23 cellular contexts compared by ENCODE assay signal in the genomic region with DNA sequence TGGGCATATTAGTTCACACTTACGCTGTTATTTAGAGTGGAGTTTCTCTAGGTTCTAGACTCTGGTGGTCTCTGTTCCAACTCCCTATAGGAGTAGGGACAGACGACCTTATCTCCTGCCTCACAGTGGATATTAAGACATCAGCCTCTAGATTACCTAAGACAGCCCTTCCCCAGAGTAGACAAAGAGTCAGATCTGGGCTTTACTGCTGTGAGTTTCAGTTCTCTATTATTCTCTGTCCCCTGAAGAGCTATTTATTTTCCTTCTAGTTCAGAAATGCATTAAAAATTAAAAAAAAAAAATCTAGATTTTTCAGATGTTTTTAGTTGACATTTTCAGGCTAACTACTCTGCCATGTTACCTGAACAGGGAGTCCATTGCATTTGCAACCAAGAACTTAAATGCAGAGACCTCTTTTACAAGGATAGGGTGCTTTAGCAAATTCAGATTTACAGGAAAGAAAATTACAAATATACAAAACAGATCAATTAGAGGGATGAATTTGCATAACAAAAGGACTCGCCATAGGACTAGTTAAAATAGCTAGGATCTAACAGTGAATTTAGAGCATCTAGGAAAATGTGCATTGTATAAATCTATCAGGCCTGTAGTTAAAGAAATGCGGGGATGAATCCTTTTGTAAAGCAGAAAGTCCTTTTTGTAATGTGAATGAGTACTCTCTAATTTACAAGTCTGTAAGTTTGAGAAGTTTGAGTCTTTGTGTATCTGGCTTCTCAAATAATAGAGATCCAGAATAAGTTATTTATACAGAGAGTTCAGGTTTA.
DNase-seq lines count a peak whose midpoint lies in the region; ATAC-seq, FAIRE-seq and TF ChIP-seq lines count a peak whose summit lies in the region.
"Had no signal": no experiment of that assay in that cellular context is flagged by ENCODE, and none has a peak within 500 bp of the region (broad histone marks: within the 10 kb centered on the region; RNA-seq: fewer than 3 reads in every experiment).

No MANE protein-coding gene starts in this region.

- TF ChIP-seq CTCF in GM23338 (conservative IDR thresholded peaks at IDR 0.05; ENCODE audit: low read depth in 2 of 2), result no peak
- TF ChIP-seq CTCF in H1 (IDR thresholded peaks at IDR 0.05; ENCODE audit: control extremely low read depth in 1 of 3, insufficient read depth in 1 of 3, low read depth in 1 of 3, low read length in 3 of 3), result no peak

- H3K18ac ChIP-seq in H1 (ENCODE audit: extremely low read depth, low read length), result no peak overlapping the region

- H3K4me2 ChIP-seq in GM23338, result peak overlapping the region; percentile 3
- H3K4me2 ChIP-seq in H1 (ENCODE audit: insufficient read depth in 1 of 2, low read depth in 2 of 2, low read length in 2 of 2), result no peak overlapping the region

- no peak overlapping the region for H4K8ac ChIP-seq in H1 (ENCODE audit: extremely low read depth, insufficient read depth, low read length)

- TF ChIP-seq POLR2A in H1 (IDR thresholded peaks at IDR 0.05; ENCODE audit: control extremely low read depth in 1 of 2, low read depth in 2 of 2, low read length in 2 of 2), result no peak

- H3K4me3 ChIP-seq in GM23338, result no peak overlapping the region
- H3K4me3 ChIP-seq in H1 (ENCODE audit: extremely low read depth in 1 of 4, insufficient read depth in 2 of 4, low read depth in 3 of 4, low read length in 4 of 4), result peak overlapping the region in 1 of 4 experiments; percentile 16; a peak in 1 of 8 replicates
- H3K4me3 ChIP-seq: gastroesophageal sphincter had no signal

- no peak overlapping the region for H4K5ac ChIP-seq in H1 (ENCODE audit: insufficient read length, low read depth, low read length)

- POLR2A ChIA-PET in H1 (lab: Charles Lee; ENCODE audit: partially characterized antibody), result no interaction called here

- peaks cover 11% of the 10 kb centered on the region; the same call in 1 of the 2 replicates for H3K9me2 ChIP-seq in GM23338 (ENCODE audit: insufficient read depth)

- H3K27ac ChIP-seq in GM23338 (ENCODE audit: low read depth), result no peak overlapping the region
- no peak overlapping the region for H3K27ac ChIP-seq in H1 (ENCODE audit: low read depth, low read length)
- H3K27ac ChIP-seq: gastroesophageal sphincter had no signal

- ATAC-seq in GM18870 (IDR thresholded peaks at IDR 0.05; ENCODE audit: unreplicated experiment) (peak; percentile 52), GM23338 (peak; percentile 48), HG03469 (IDR thresholded peaks at IDR 0.05; ENCODE audit: unreplicated experiment) (peak; percentile 47), SK-N-SH treated with all-trans-retinoic acid at 6 μM for 48 hours (no peak)
- ATAC-seq in activated CD4-positive, CD25-positive, alpha-beta regulatory T cell treated with anti-CD3 and anti-CD28 coated beads, Interleukin-2, amount 50 U/mL, for 24 hours, result no peak
- ATAC-seq: gastroesophageal sphincter; HCT116; naive thymus-derived CD8-positive, alpha-beta T cell; Right ventricle myocardium inferior; T-helper 17 cell had no signal

- no peak overlapping the region for H4K91ac ChIP-seq in H1 (replicated peaks; ENCODE audit: insufficient read length, low read length)

- no peak for FAIRE-seq in H1 (lab: Jason Lieb, UNC)
- FAIRE-seq: GM12892, urothelium cell line had no signal

- intact Hi-C loops in head of caudate nucleus (cut with DNase I), result no loop called here

- H3K9me3 ChIP-seq in H1 (ENCODE audit: insufficient read depth in 2 of 2, low read depth in 1 of 2, low read length in 1 of 2), result no peaks in the 10 kb centered on the region; a peak in 1 of 4 replicates
- H3K9me3 ChIP-seq: gastroesophageal sphincter had no signal

- H3K36me3 Mint-ChIP-seq in GM23338 (ENCODE audit: low read depth), result peaks cover 32% of the 10 kb centered on the region
- H3K36me3 Mint-ChIP-seq: activated naive CD4-positive, alpha-beta T cell treated with anti-CD3 and anti-CD28 coated beads, Interleukin-2, amount 10 ng/mL, durations not matched to agents 7 days and 5 days; naive thymus-derived CD8-positive, alpha-beta T cell had no signal

- no peak overlapping the region for H2BK120ac ChIP-seq in H1 (replicated peaks; ENCODE audit: low read depth, low read length)

- H3K9ac ChIP-seq in H1 (replicated peaks in 1 of 4; ENCODE audit: extremely low read depth in 1 of 4, low read depth in 3 of 4, low read length in 3 of 4), result no peak overlapping the region

- H2BK5ac ChIP-seq in H1 (ENCODE audit: low read depth, low read length), result no peak overlapping the region

- H3K79me2 ChIP-seq in GM23338 (replicated peaks; ENCODE audit: insufficient read depth) (no peaks in the 10 kb centered on the region), H1 (ENCODE audit: control insufficient read depth in 1 of 2, insufficient read depth in 2 of 2, low read length in 2 of 2) (no peaks in the 10 kb centered on the region)

- H3K4me1 ChIP-seq in GM23338 (ENCODE audit: insufficient read depth) (peaks cover 30% of the 10 kb centered on the region), H1 (replicated peaks in 1 of 4; ENCODE audit: control insufficient read depth in 3 of 4, insufficient read depth in 4 of 4, low read length in 3 of 4) (peaks cover 0 to 4% (median 0%) of the 10 kb centered on the region in 4 experiments; a peak in 2 of 7 replicates)
- H3K4me1 ChIP-seq: gastroesophageal sphincter had no signal

- no peaks in the 10 kb centered on the region for H3F3A ChIP-seq in GM23338 (replicated peaks; ENCODE audit: low read depth)

- H3K4me3 Mint-ChIP-seq in GM23338, result peak overlapping the region; percentile 8; the same call in 1 of the 3 replicates
- H3K4me3 Mint-ChIP-seq: activated naive CD4-positive, alpha-beta T cell treated with anti-CD3 and anti-CD28 coated beads, Interleukin-2, amount 10 ng/mL, durations not matched to agents 7 days and 5 days; brain; naive thymus-derived CD8-positive, alpha-beta T cell; T-helper 17 cell had no signal

- H3K79me1 ChIP-seq in H1 (ENCODE audit: low read depth, low read length), result no peaks in the 10 kb centered on the region

- DNase-seq in GM23338 (ENCODE audit: low spot score) (peak; percentile 58), H1 (ENCODE audit: low read depth in 1 of 2, low spot score in 2 of 2) (no peak), head of caudate nucleus (no peak)
- DNase-seq in activated naive CD4-positive, alpha-beta T cell treated with anti-CD3 and anti-CD28 coated beads, Interleukin-2, amount 50 U/mL, for 16 hours, result no peak
- DNase-seq: activated CD4-positive, alpha-beta T cell treated with anti-CD3 and anti-CD28 coated beads for 4 hours; activated naive CD4-positive, alpha-beta T cell treated with anti-CD3 and anti-CD28 coated beads, Interleukin-2, amount 10 ng/mL, durations not matched to agents 7 days and 5 days; IMR-90; naive thymus-derived CD8-positive, alpha-beta T cell; NCI-H1048; NCI-H82; posterior cingulate gyrus; stimulated activated naive CD4-positive, alpha-beta T cell; T-helper 17 cell had no signal

- H3K9me3 Mint-ChIP-seq in GM23338, result peaks cover 20% of the 10 kb centered on the region; the same call in 2 of the 3 replicates
- H3K9me3 Mint-ChIP-seq: activated naive CD4-positive, alpha-beta T cell treated with anti-CD3 and anti-CD28 coated beads, Interleukin-2, amount 10 ng/mL, durations not matched to agents 7 days and 5 days had no signal

- no peaks in the 10 kb centered on the region for H3K23me2 ChIP-seq in H1 (ENCODE audit: low read depth, low read length)

- no peak overlapping the region for H3K4ac ChIP-seq in H1 (replicated peaks; ENCODE audit: insufficient read length, low read depth, low read length)

- H3K27ac Mint-ChIP-seq in GM23338, result no peak overlapping the region
- H3K27ac Mint-ChIP-seq: activated naive CD4-positive, alpha-beta T cell treated with anti-CD3 and anti-CD28 coated beads, Interleukin-2, amount 10 ng/mL, durations not matched to agents 7 days and 5 days; naive thymus-derived CD8-positive, alpha-beta T cell; T-helper 17 cell had no signal

- no peak overlapping the region for H2AFZ ChIP-seq in GM23338
- H2AFZ ChIP-seq in H1 (ENCODE audit: low read length), result no peak overlapping the region

- no peak overlapping the region for H3K14ac ChIP-seq in H1 (ENCODE audit: insufficient read length)

- 57% methylated on average over 4 of the region's 4 CpGs; no CpG with 5 or more reads in 1 of the 2 experiments for WGBS in H1 (ENCODE audit: extremely low coverage in 1 of 2, insufficient coverage in 1 of 2, insufficient read length in 1 of 2, insufficient replicate concordance in 2 of 2, low coverage in 1 of 2, low lambda C conversion rate in 2 of 2, missing lambda C conversion rate in 1 of 2), 2 experiments

- H3K23ac ChIP-seq in H1 (ENCODE audit: insufficient read length), result no peak overlapping the region

- TF ChIP-seq EP300 in H1 (IDR thresholded peaks at IDR 0.05; ENCODE audit: borderline replicate concordance in 1 of 2, low read depth in 2 of 2, low read length in 2 of 2), result no peak

- no peak overlapping the region for H2BK20ac ChIP-seq in H1 (ENCODE audit: low read length)

- H3K36me3 ChIP-seq in GM23338 (ENCODE audit: insufficient read depth) (no peaks in the 10 kb centered on the region), H1 (ENCODE audit: control insufficient read depth in 2 of 4, insufficient read depth in 4 of 4, low read length in 3 of 4) (no peaks in the 10 kb centered on the region)
- H3K36me3 ChIP-seq: gastroesophageal sphincter had no signal

- H3K27me3 ChIP-seq in GM23338 (ENCODE audit: insufficient read depth) (peaks cover 34% of the 10 kb centered on the region), H1 (replicated peaks in 1 of 4; ENCODE audit: control insufficient read depth in 3 of 4, extremely low read depth in 1 of 4, insufficient read depth in 3 of 4, low read length in 3 of 4) (peaks cover 0 to 3% (median under 1%) of the 10 kb centered on the region in 4 experiments; a peak in 2 of 7 replicates)
- H3K27me3 ChIP-seq: gastroesophageal sphincter had no signal

- H2BK12ac ChIP-seq in H1 (ENCODE audit: low read depth, low read length), result no peak overlapping the region

- H4K20me1 ChIP-seq in GM23338 (replicated peaks; ENCODE audit: insufficient read depth) (no peaks in the 10 kb centered on the region), H1 (replicated peaks in 1 of 2; ENCODE audit: control insufficient read depth in 1 of 2, insufficient read depth in 2 of 2, low read length in 2 of 2) (no peaks in the 10 kb centered on the region)

- peaks cover 28% of the 10 kb centered on the region for H3K4me1 Mint-ChIP-seq in GM23338
- H3K4me1 Mint-ChIP-seq: activated naive CD4-positive, alpha-beta T cell treated with anti-CD3 and anti-CD28 coated beads, Interleukin-2, amount 10 ng/mL, durations not matched to agents 7 days and 5 days; naive thymus-derived CD8-positive, alpha-beta T cell; T-helper 17 cell had no signal

- CTCF ChIA-PET in H1 (lab: Charles Lee; ENCODE audit: partially characterized antibody), result no interaction called here

- H2AK5ac ChIP-seq in H1 (ENCODE audit: low read depth, low read length), result no peak overlapping the region

- H3K56ac ChIP-seq in H1 (replicated peaks; ENCODE audit: insufficient read length, low read depth, low read length), result no peak overlapping the region

- TF ChIP-seq RAD21 in H1 (IDR thresholded peaks at IDR 0.05 in 1 of 2, conservative IDR thresholded peaks at IDR 0.05 in 1 of 2; ENCODE audit: low read depth in 2 of 2, low read length in 2 of 2), result no peak

- no peaks in the 10 kb centered on the region for H3K27me3 Mint-ChIP-seq in GM23338 (ENCODE audit: insufficient read depth, low read depth, poor library complexity)
- H3K27me3 Mint-ChIP-seq: brain had no signal

- H2BK15ac ChIP-seq in H1 (ENCODE audit: low read length), result no peak overlapping the region

TF ChIP-seq in SK-N-SH treated with all-trans-retinoic acid at 6 μM for 48 hours, 23 proteins besides CTCF, POLR2A, EP300 and RAD21 (continues in another document):
- TF ChIP-seq RARB (CRISPR knock-in tag; IDR thresholded peaks at IDR 0.05), result no peak

Comparison
In these comparisons a context has a peak if more than half of its experiments do, and no peak if none do; other contexts are left out.
1. ATAC-seq: peak in GM18870 (single experiment), GM23338 (single experiment) and HG03469 (single experiment); none in activated CD4-positive, CD25-positive, alpha-beta regulatory T cell treated with anti-CD3 and anti-CD28 coated beads, Interleukin-2, amount 50 U/mL, for 24 hours (0 of 2) and SK-N-SH treated with all-trans-retinoic acid at 6 μM for 48 hours (single experiment).